ENCODE assay signal across 16 cellular contexts in the genomic region with DNA sequence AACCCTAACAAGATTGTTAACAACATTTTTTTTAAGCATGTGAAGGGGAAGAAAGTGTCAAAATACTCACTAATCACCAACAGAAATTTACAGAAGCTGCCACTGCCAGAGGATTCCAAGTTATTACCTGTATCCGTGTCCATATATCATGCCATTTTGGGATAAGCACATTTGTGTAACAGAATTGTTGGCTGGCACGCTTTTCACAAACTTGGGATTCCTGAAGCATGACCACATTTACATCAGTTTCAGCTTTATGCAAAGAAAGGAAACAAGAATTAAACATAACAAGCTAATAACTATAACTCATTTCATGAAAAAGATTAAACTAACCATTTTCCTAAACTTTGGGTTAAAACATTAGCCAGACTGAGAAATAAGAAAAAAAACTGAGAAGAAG. TPM values are rescaled to one million over a fixed set of nuclear protein-coding genes. Genes with fewer than 3 reads are reported as not detected.
DNase-seq lines count a peak whose midpoint lies in the region; ATAC-seq and TF ChIP-seq lines count a peak whose summit lies in the region.
"Had no signal": no experiment of that assay in that cellular context is flagged by ENCODE, and none has a peak within 500 bp of the region (broad histone marks: within the 10 kb centered on the region; RNA-seq: fewer than 3 reads in every experiment).

No MANE protein-coding gene starts in this region.

- H3K4me3 ChIP-seq in ACC112 (ENCODE audit: low read depth, low read length) (no peak overlapping the region), muscle layer of colon (ENCODE audit: low read depth in 1 of 2, low read length in 2 of 2) (no peak overlapping the region), lower lobe of right lung (no peak overlapping the region)
- H3K4me3 ChIP-seq: thyroid gland had no signal

- H3K27ac Mint-ChIP-seq in stimulated activated effector memory CD8-positive, alpha-beta T cell treated with anti-CD3 and anti-CD28 coated beads, Interleukin-12 subunit alpha, Interleukin-12 subunit beta, amount 100 ng/mL, for 72 hours = no peak overlapping the region

- H3K27ac ChIP-seq in ACC112 (ENCODE audit: low read depth, low read length) = 0 out of 2 replicates have a peak overlapping the region, but pooled peaks have one; percentile 2
- peak overlapping the region; percentile 44 for H3K27ac ChIP-seq in muscle layer of colon (ENCODE audit: low read depth, low read length)
- H3K27ac ChIP-seq in lower lobe of right lung = no peak overlapping the region
- H3K27ac ChIP-seq: neutrophil, thyroid gland had no signal

- H3K36me3 Mint-ChIP-seq in stimulated activated effector memory CD8-positive, alpha-beta T cell treated with anti-CD3 and anti-CD28 coated beads, Interleukin-12 subunit alpha, Interleukin-12 subunit beta, amount 100 ng/mL, for 72 hours = peaks cover 97% of the 10 kb centered on the region

- peaks cover 24% of the 10 kb centered on the region for H3K36me3 ChIP-seq in ACC112 (ENCODE audit: insufficient read depth, low read length)
- H3K36me3 ChIP-seq in muscle layer of colon (ENCODE audit: insufficient read depth, low read length) = no peaks in the 10 kb centered on the region
- H3K36me3 ChIP-seq in lower lobe of right lung = peaks cover 38% of the 10 kb centered on the region
- H3K36me3 ChIP-seq: neutrophil had no signal

- DNase-seq in HCEC 1CT (peak; percentile 44), astrocyte of the hippocampus (ENCODE audit: low read depth, low spot score) (peak; percentile 34), lower lobe of right lung (no peak)
- DNase-seq in stimulated activated effector memory CD8-positive, alpha-beta T cell treated with anti-CD3 and anti-CD28 coated beads, Interleukin-12 subunit alpha, Interleukin-12 subunit beta, amount 100 ng/mL, for 72 hours (ENCODE audit: low spot score in 2 of 2) = no peak
- DNase-seq in stimulated activated CD4-positive, alpha-beta T cell treated with anti-CD3 and anti-CD28 coated beads, Interleukin-12 subunit alpha, Interleukin-12 subunit beta, amount 100 ng/mL, for 4 hours = no peak
- DNase-seq: dermis blood vessel endothelial cell, DMS 273 treated with DMSO at 0.1 percent for 48 hours, H7, NCI-H1930, SHP77, small intestine, thyroid gland had no signal

- intact Hi-C loops in lower lobe of right lung (cut with DNase I) = no loop called here

- H3K4me1 Mint-ChIP-seq in stimulated activated effector memory CD8-positive, alpha-beta T cell treated with anti-CD3 and anti-CD28 coated beads, Interleukin-12 subunit alpha, Interleukin-12 subunit beta, amount 100 ng/mL, for 72 hours = peaks cover 20% of the 10 kb centered on the region

- H2AFZ ChIP-seq in ACC112 (ENCODE audit: low read length, unreplicated experiment) = no peak overlapping the region

- TF ChIP-seq CTCF in lower lobe of right lung (IDR thresholded peaks at IDR 0.05) = no peak

- no peaks in the 10 kb centered on the region for H3K27me3 ChIP-seq in ACC112 (ENCODE audit: insufficient read depth, low read length)
- no peaks in the 10 kb centered on the region for H3K27me3 ChIP-seq in muscle layer of colon (ENCODE audit: control insufficient read depth in 1 of 2, insufficient read depth in 2 of 2, low read length in 2 of 2)
- H3K27me3 ChIP-seq in lower lobe of right lung (ENCODE audit: low read depth) = no peaks in the 10 kb centered on the region
- H3K27me3 ChIP-seq: neutrophil, thyroid gland had no signal

- no peaks in the 10 kb centered on the region for H3K9me3 ChIP-seq in muscle layer of colon (ENCODE audit: low read length)
- no peaks in the 10 kb centered on the region for H3K9me3 ChIP-seq in lower lobe of right lung
- H3K9me3 ChIP-seq: neutrophil, thyroid gland had no signal

- H3K79me2 ChIP-seq in ACC112 (ENCODE audit: control insufficient read depth, insufficient read depth, low read length, unreplicated experiment) = peaks cover 26% of the 10 kb centered on the region

- peaks cover 5% of the 10 kb centered on the region for H3K4me1 ChIP-seq in ACC112 (ENCODE audit: control insufficient read depth, insufficient read depth, low read length, unreplicated experiment)
- peaks cover 15% of the 10 kb centered on the region for H3K4me1 ChIP-seq in muscle layer of colon (ENCODE audit: insufficient read depth, low read length)
- peaks cover 15% of the 10 kb centered on the region for H3K4me1 ChIP-seq in lower lobe of right lung

- no peak overlapping the region for H3K9ac ChIP-seq in muscle layer of colon (ENCODE audit: low read length)

- no peak for ATAC-seq in HG02884 (IDR thresholded peaks at IDR 0.05; ENCODE audit: unreplicated experiment)
- ATAC-seq in lower lobe of right lung = no peak
- no peak for ATAC-seq in stimulated activated effector memory CD8-positive, alpha-beta T cell treated with anti-CD3 and anti-CD28 coated beads, Interleukin-12 subunit alpha, Interleukin-12 subunit beta, amount 100 ng/mL, for 72 hours

- no peaks in the 10 kb centered on the region for H3K9me3 Mint-ChIP-seq in stimulated activated effector memory CD8-positive, alpha-beta T cell treated with anti-CD3 and anti-CD28 coated beads, Interleukin-12 subunit alpha, Interleukin-12 subunit beta, amount 100 ng/mL, for 72 hours

- H3K4me3 Mint-ChIP-seq in stimulated activated effector memory CD8-positive, alpha-beta T cell treated with anti-CD3 and anti-CD28 coated beads, Interleukin-12 subunit alpha, Interleukin-12 subunit beta, amount 100 ng/mL, for 72 hours = no peak overlapping the region

RNA-seq across cellular contexts. Expression of a gene that starts 5.9 kb away (rescaled TPM):
- total RNA-seq in lower lobe of right lung = 19.1 TPM

RNA-seq across cellular contexts. Expression of a gene that starts 16.3 kb away (rescaled TPM):
- 28.9 TPM for total RNA-seq in lower lobe of right lung

RNA-seq across cellular contexts. Expression of a gene that starts 22.7 kb away (rescaled TPM):
- total RNA-seq in lower lobe of right lung = 2.9 TPM
- total RNA-seq: dermis blood vessel endothelial cell, thyroid gland had no signal

RNA-seq across cellular contexts. Expression of a gene that starts 38.5 kb away (rescaled TPM):
- total RNA-seq in lower lobe of right lung = 269 TPM

RNA-seq across cellular contexts. Expression of a gene that starts 55.6 kb away (rescaled TPM):
- total RNA-seq in lower lobe of right lung = 404 TPM

Comparison
In these comparisons a context has a peak if more than half of its experiments do, and no peak if none do; other contexts are left out.
1. DNase-seq: peak in HCEC 1CT (single experiment) and astrocyte of the hippocampus (single experiment); none in lower lobe of right lung (single experiment), stimulated activated effector memory CD8-positive, alpha-beta T cell treated with anti-CD3 and anti-CD28 coated beads, Interleukin-12 subunit alpha, Interleukin-12 subunit beta, amount 100 ng/mL, for 72 hours (0 of 2) and stimulated activated CD4-positive, alpha-beta T cell treated with anti-CD3 and anti-CD28 coated beads, Interleukin-12 subunit alpha, Interleukin-12 subunit beta, amount 100 ng/mL, for 4 hours (single experiment).